ENCODE assay signal across 8 cellular contexts in genomic region chr10:84267503-84268126, GRCh38. TPM values are rescaled to one million over a fixed set of nuclear protein-coding genes. Genes with fewer than 3 reads are reported as not detected.
DNase-seq lines count a peak whose midpoint lies in the region; ATAC-seq, FAIRE-seq and TF ChIP-seq lines count a peak whose summit lies in the region.

No MANE protein-coding gene starts in this region.

- no peak overlapping the region for H3K9ac ChIP-seq in H1 (replicated peaks in 1 of 4; ENCODE audit: extremely low read depth in 1 of 4, low read depth in 3 of 4, low read length in 3 of 4)

- H3K27me3 ChIP-seq in H1 (replicated peaks in 1 of 4; ENCODE audit: control insufficient read depth in 3 of 4, extremely low read depth in 1 of 4, insufficient read depth in 3 of 4, low read length in 3 of 4) (no peaks in the 10 kb centered on the region), testis (no peaks in the 10 kb centered on the region)
- H3K27me3 ChIP-seq in naive thymus-derived CD4-positive, alpha-beta T cell (ENCODE audit: control insufficient read depth in 2 of 2, insufficient read depth in 2 of 2, low read length in 2 of 2), result no peaks in the 10 kb centered on the region

- H3K4me1 ChIP-seq in H1 (replicated peaks in 1 of 4; ENCODE audit: control insufficient read depth in 3 of 4, insufficient read depth in 4 of 4, low read length in 3 of 4) (no peaks in the 10 kb centered on the region), testis (no peaks in the 10 kb centered on the region)
- peaks cover 0 to 3% of the 10 kb centered on the region in 2 donors for H3K4me1 ChIP-seq in naive thymus-derived CD4-positive, alpha-beta T cell (ENCODE audit: control insufficient read depth in 2 of 2, insufficient read depth in 2 of 2, low read length in 2 of 2)

- intact Hi-C loops in naive thymus-derived CD4-positive, alpha-beta T cell (cut with micrococcal nuclease), result loop anchor here in 1 of 2 donors (1.0 to 5.0 kb wide), 2 partner anchors 62 to 165 kb away; no protein-coding TSS in a partner anchor
- intact Hi-C loops in testis (cut with DNase I; ENCODE audit: low total_unique reads), result loop anchor here (5.0 kb wide), 2 partner anchors 35 to 270 kb away; no protein-coding TSS in a partner anchor

- H2BK120ac ChIP-seq in H1 (replicated peaks; ENCODE audit: low read depth, low read length), result peak overlapping the region; percentile 74

- no peaks in the 10 kb centered on the region for H3K9me3 Mint-ChIP-seq in naive thymus-derived CD4-positive, alpha-beta T cell

- TF ChIP-seq CTCF in H1 (IDR thresholded peaks at IDR 0.05; ENCODE audit: control extremely low read depth in 1 of 3, insufficient read depth in 1 of 3, low read depth in 1 of 3, low read length in 3 of 3) (peak; percentile 85 to 98 (median 94)), testis (IDR thresholded peaks at IDR 0.05) (peak in 2 of 3 experiments; percentile 19 to 32)

- H2BK15ac ChIP-seq in H1 (ENCODE audit: low read length), result no peak overlapping the region

- no peak overlapping the region for H3K4me3 Mint-ChIP-seq in naive thymus-derived CD4-positive, alpha-beta T cell

- no peak overlapping the region for H3K56ac ChIP-seq in H1 (replicated peaks; ENCODE audit: insufficient read length, low read depth, low read length)

- H3K23me2 ChIP-seq in H1 (ENCODE audit: low read depth, low read length), result no peaks in the 10 kb centered on the region

- peak; percentile 39 for DNase-seq in AG08395 (ENCODE audit: low spot score)
- peak; percentile 35 for DNase-seq in MV-4-11 (lab: John Stamatoyannopoulos, UW)
- DNase-seq in activated CD4-positive, alpha-beta T cell treated with anti-CD3 and anti-CD28 coated beads, Interleukin-2, amount 50 U/mL, for 24 hours (ENCODE audit: low read depth in 1 of 2, low spot score in 1 of 2), result peak; percentile 42 to 53
- peak; percentile 53 to 89 for DNase-seq in H1 (ENCODE audit: low read depth in 1 of 2, low spot score in 2 of 2)
- DNase-seq in naive thymus-derived CD4-positive, alpha-beta T cell, result peak; percentile 18 to 72 (median 44)
- peak; percentile 60 for DNase-seq in testis
- no peak for DNase-seq in SKM-1 (lab: John Stamatoyannopoulos, UW; ENCODE audit: unreplicated experiment)

- WGBS in H1 (ENCODE audit: extremely low coverage in 1 of 2, insufficient coverage in 1 of 2, insufficient read length in 1 of 2, insufficient replicate concordance in 2 of 2, low coverage in 1 of 2, low lambda C conversion rate in 2 of 2, missing lambda C conversion rate in 1 of 2), 2 experiments, result 43% methylated on average over 7 of the region's 7 CpGs; no CpG with 5 or more reads in 1 of the 2 experiments
- 52 to 57% methylated on average over 7 of the region's 7 CpGs for WGBS in testis, 2 donors

- H3K27ac Mint-ChIP-seq in naive thymus-derived CD4-positive, alpha-beta T cell, result peak overlapping the region in 2 of 9 donors; percentile 9 to 19

- H3K18ac ChIP-seq in H1 (ENCODE audit: extremely low read depth, low read length), result no peak overlapping the region

- peaks cover 4 to 20% (median 13%) of the 10 kb centered on the region in 7 donors for H3K4me1 Mint-ChIP-seq in naive thymus-derived CD4-positive, alpha-beta T cell

- peak; percentile 19 for FAIRE-seq in H1 (lab: Jason Lieb, UNC)

- H3K14ac ChIP-seq in H1 (ENCODE audit: insufficient read length), result no peak overlapping the region

- POLR2A ChIA-PET in H1 (lab: Charles Lee; ENCODE audit: partially characterized antibody), result interaction anchor here (0.9 kb wide), 1 partner anchor 60 kb away, joined by 3 read pairs; the partner anchor contains the start of gene CCSER2
- POLR2A ChIA-PET in naive thymus-derived CD4-positive, alpha-beta T cell (lab: Charles Lee), result no interaction called here

- TF ChIP-seq EP300 in H1 (IDR thresholded peaks at IDR 0.05; ENCODE audit: borderline replicate concordance in 1 of 2, low read depth in 2 of 2, low read length in 2 of 2), result no peak

- no peak overlapping the region for H3K23ac ChIP-seq in H1 (ENCODE audit: insufficient read length)

- TF ChIP-seq POLR2A in H1 (IDR thresholded peaks at IDR 0.05; ENCODE audit: control extremely low read depth in 1 of 2, low read depth in 2 of 2, low read length in 2 of 2) (no peak), testis (IDR thresholded peaks at IDR 0.05) (no peak)

- no peak overlapping the region for H2BK20ac ChIP-seq in H1 (ENCODE audit: low read length)

- H2AK5ac ChIP-seq in H1 (ENCODE audit: low read depth, low read length), result no peak overlapping the region

- H3K27ac ChIP-seq in H1 (ENCODE audit: low read depth, low read length) (no peak overlapping the region), testis (no peak overlapping the region)
- H3K27ac ChIP-seq in naive thymus-derived CD4-positive, alpha-beta T cell (ENCODE audit: low read depth, low read length), result no peak overlapping the region

- no peak overlapping the region for H3K4me2 ChIP-seq in H1 (ENCODE audit: insufficient read depth in 1 of 2, low read depth in 2 of 2, low read length in 2 of 2)

- no peaks in the 10 kb centered on the region for H3K79me1 ChIP-seq in H1 (ENCODE audit: low read depth, low read length)

- H3K36me3 ChIP-seq in H1 (ENCODE audit: control insufficient read depth in 2 of 4, insufficient read depth in 4 of 4, low read length in 3 of 4) (no peaks in the 10 kb centered on the region), testis (ENCODE audit: low read depth, missing control alignments) (no peaks in the 10 kb centered on the region)
- H3K36me3 ChIP-seq in naive thymus-derived CD4-positive, alpha-beta T cell (ENCODE audit: control insufficient read depth in 2 of 3, insufficient read depth in 3 of 3, low read length in 3 of 3), result no peaks in the 10 kb centered on the region

- H2BK5ac ChIP-seq in H1 (ENCODE audit: low read depth, low read length), result no peak overlapping the region

- H2AFZ ChIP-seq in H1 (ENCODE audit: low read length), result peak overlapping the region; percentile 70

- H3K4me3 ChIP-seq in H1 (ENCODE audit: extremely low read depth in 1 of 4, insufficient read depth in 2 of 4, low read depth in 3 of 4, low read length in 4 of 4), result no peak overlapping the region
- H3K4me3 ChIP-seq in naive thymus-derived CD4-positive, alpha-beta T cell (ENCODE audit: low read length), result no peak overlapping the region
- no peak overlapping the region for H3K4me3 ChIP-seq in testis

- peak; percentile 72 for ATAC-seq in GM19351 (IDR thresholded peaks at IDR 0.05; ENCODE audit: unreplicated experiment)
- peak; percentile 76 for ATAC-seq in naive thymus-derived CD4-positive, alpha-beta T cell

- 0 out of 2 replicates have a peak overlapping the region, but pooled peaks have one; percentile 56 for H2BK12ac ChIP-seq in H1 (ENCODE audit: low read depth, low read length)

- no peaks in the 10 kb centered on the region for H3K79me2 ChIP-seq in H1 (ENCODE audit: control insufficient read depth in 1 of 2, insufficient read depth in 2 of 2, low read length in 2 of 2)

- no peaks in the 10 kb centered on the region for H3K36me3 Mint-ChIP-seq in naive thymus-derived CD4-positive, alpha-beta T cell

- no peaks in the 10 kb centered on the region for H4K20me1 ChIP-seq in H1 (replicated peaks in 1 of 2; ENCODE audit: control insufficient read depth in 1 of 2, insufficient read depth in 2 of 2, low read length in 2 of 2)

- peaks cover 5 to 23% (median 19%) of the 10 kb centered on the region in 5 donors for H3K27me3 Mint-ChIP-seq in naive thymus-derived CD4-positive, alpha-beta T cell

- no peaks in the 10 kb centered on the region for H3K9me3 ChIP-seq in H1 (ENCODE audit: insufficient read depth in 2 of 2, low read depth in 1 of 2, low read length in 1 of 2)
- no peaks in the 10 kb centered on the region for H3K9me3 ChIP-seq in naive thymus-derived CD4-positive, alpha-beta T cell (ENCODE audit: control insufficient read depth in 2 of 3, low read length in 3 of 3)
- no peaks in the 10 kb centered on the region for H3K9me3 ChIP-seq in testis

- no peak overlapping the region; the same call in 1 of the 2 replicates for H4K8ac ChIP-seq in H1 (ENCODE audit: extremely low read depth, insufficient read depth, low read length)

- TF ChIP-seq RAD21 in H1 (IDR thresholded peaks at IDR 0.05 in 1 of 2, conservative IDR thresholded peaks at IDR 0.05 in 1 of 2; ENCODE audit: low read depth in 2 of 2, low read length in 2 of 2), result peak; percentile 73 to 84

- no peak overlapping the region for H4K5ac ChIP-seq in H1 (ENCODE audit: insufficient read length, low read depth, low read length)

- CTCF ChIA-PET in H1 (lab: Charles Lee; ENCODE audit: partially characterized antibody), result interaction anchor here (0.5 to 15.5 kb wide), 58 partner anchors 8 to 743 kb away, joined by 3 to 558 read pairs (median 5); partner anchors contain the start of genes CCSER2, LRIT2 and RGR
- CTCF ChIA-PET in naive thymus-derived CD4-positive, alpha-beta T cell (lab: Charles Lee), result interaction anchor here (0.6 to 9.0 kb wide), 4 partner anchors 11 to 270 kb away, joined by 3 to 129 read pairs (median 4); no protein-coding TSS in a partner anchor

- no peak overlapping the region for H3K4ac ChIP-seq in H1 (replicated peaks; ENCODE audit: insufficient read length, low read depth, low read length)

- peak overlapping the region; percentile 47 for H4K91ac ChIP-seq in H1 (replicated peaks; ENCODE audit: insufficient read length, low read length)

RNA-seq across cellular contexts. Expression of gene RGR, which starts 22.8 kb away (rescaled TPM):
- not detected in 2 replicates for total RNA-seq in H1 (2021; fragmentation: NEBNext Ultra II Directional; extraction: Animal tissue kit (Norgen Biotek cat#: 25700))
- polyA plus RNA-seq in H1 (2011; rRNA removed), result not detected in 2 replicates
- polyA plus RNA-seq in H1 (2011; cell fraction: cytosol; rRNA removed), result not detected
- not detected for polyA plus RNA-seq in H1 (2011; cell fraction: nucleus; rRNA removed)
- not detected in 4 replicates for polyA plus RNA-seq in H1 (2012, experiment 1 of 2)
- polyA plus RNA-seq in H1 (2012, experiment 2 of 2), result not detected
- polyA plus RNA-seq in H1 (2013, experiment 1 of 2), result not detected
- not detected for polyA plus RNA-seq in H1 (2013, experiment 2 of 2)
- not detected in 2 replicates for polyA minus RNA-seq in H1 (2011; rRNA and poly(A)+ RNA removed)
- polyA minus RNA-seq in H1 (2011; cell fraction: cytosol; rRNA and poly(A)+ RNA removed), result not detected
- polyA minus RNA-seq in H1 (2011; cell fraction: nucleus; rRNA and poly(A)+ RNA removed), result not detected
- total RNA-seq in naive thymus-derived CD4-positive, alpha-beta T cell, result not detected
- polyA plus RNA-seq in naive thymus-derived CD4-positive, alpha-beta T cell, result not detected
- total RNA-seq in testis, result 1 to 10 TPM; 3.7 to 5.9 TPM
- 2.2 TPM for polyA plus RNA-seq in testis (ENCODE audit: insufficient read depth, low read depth, low replicate concordance)

RNA-seq across cellular contexts. Expression of gene LRIT1, which starts 26.3 kb away (rescaled TPM):
- not detected in 2 replicates for total RNA-seq in H1 (2021; fragmentation: NEBNext Ultra II Directional; extraction: Animal tissue kit (Norgen Biotek cat#: 25700))
- polyA plus RNA-seq in H1 (2011; rRNA removed) (0.03 and 0.09 TPM in 2 replicates), testis (ENCODE audit: insufficient read depth, low read depth, low replicate concordance) (12.8 TPM)
- polyA plus RNA-seq in H1 (2011; cell fraction: cytosol; rRNA removed), result 0.08 TPM
- 0.14 TPM for polyA plus RNA-seq in H1 (2011; cell fraction: nucleus; rRNA removed)
- not detected in 4 replicates for polyA plus RNA-seq in H1 (2012, experiment 1 of 2)
- not detected for polyA plus RNA-seq in H1 (2012, experiment 2 of 2)
- 0.02 TPM for polyA plus RNA-seq in H1 (2013, experiment 1 of 2)
- not detected for polyA plus RNA-seq in H1 (2013, experiment 2 of 2)
- 0.35 and 0.68 TPM in 2 replicates for polyA minus RNA-seq in H1 (2011; rRNA and poly(A)+ RNA removed)
- polyA minus RNA-seq in H1 (2011; cell fraction: cytosol; rRNA and poly(A)+ RNA removed), result not detected
- not detected for polyA minus RNA-seq in H1 (2011; cell fraction: nucleus; rRNA and poly(A)+ RNA removed)
- not detected for total RNA-seq in naive thymus-derived CD4-positive, alpha-beta T cell
- polyA plus RNA-seq in naive thymus-derived CD4-positive, alpha-beta T cell, result not detected
- total RNA-seq in testis, result 1 to 10 TPM; 4.0 to 6.6 TPM

RNA-seq across cellular contexts. Expression of gene LRIT2, which starts 42.3 kb away (rescaled TPM):
- not detected in 2 replicates for total RNA-seq in H1 (2021; fragmentation: NEBNext Ultra II Directional; extraction: Animal tissue kit (Norgen Biotek cat#: 25700))
- not detected in 2 replicates for polyA plus RNA-seq in H1 (2011; rRNA removed)
- not detected for polyA plus RNA-seq in H1 (2011; cell fraction: cytosol; rRNA removed)
- not detected for polyA plus RNA-seq in H1 (2011; cell fraction: nucleus; rRNA removed)
- 0.07 to 0.14 TPM (median 0.09 TPM) in 4 replicates for polyA plus RNA-seq in H1 (2012, experiment 1 of 2)
- not detected for polyA plus RNA-seq in H1 (2012, experiment 2 of 2)
- not detected for polyA plus RNA-seq in H1 (2013, experiment 1 of 2)
- polyA plus RNA-seq in H1 (2013, experiment 2 of 2), result not detected
- polyA minus RNA-seq in H1 (2011; rRNA and poly(A)+ RNA removed), result not detected in 2 replicates
- polyA minus RNA-seq in H1 (2011; cell fraction: cytosol; rRNA and poly(A)+ RNA removed), result not detected
- not detected for polyA minus RNA-seq in H1 (2011; cell fraction: nucleus; rRNA and poly(A)+ RNA removed)
- not detected for total RNA-seq in naive thymus-derived CD4-positive, alpha-beta T cell
- not detected for polyA plus RNA-seq in naive thymus-derived CD4-positive, alpha-beta T cell
- under 1 TPM in 1 of 2 donors, not detected in 1; 0.12 TPM for total RNA-seq in testis
- 0.20 TPM for polyA plus RNA-seq in testis (ENCODE audit: insufficient read depth, low read depth, low replicate concordance)
